21 cellular contexts compared by ENCODE assay signal in genomic region chr18:36660311-36660710, GRCh38.
"Had no signal": no experiment of that assay in that cellular context is flagged by ENCODE, and none has a peak within 500 bp of the region (broad histone marks: within the 10 kb centered on the region; RNA-seq: fewer than 3 reads in every experiment).

No MANE protein-coding gene starts in this region.

- DNase-seq: caudate nucleus; cerebellar nuclear complex; cortex of kidney; effector memory CD8-positive, alpha-beta T cell; erythroblast; glutamatergic neuron; kidney; mucosa of descending colon; naive B cell; pancreas; stimulated activated CD4-positive, alpha-beta T cell treated with anti-CD3 and anti-CD28 coated beads, Interleukin-2, amount 100 ng/mL, for 24 hours; stimulated activated CD4-positive, alpha-beta T cell treated with anti-CD3 and anti-CD28 coated beads, Interleukin-4, amount 100 ng/mL, for 24 hours; stimulated activated naive CD8-positive, alpha-beta T cell treated with anti-CD3 and anti-CD28 coated beads, Interleukin-15, Interleukin-2, amounts not matched to agents 100 U/mL and 50 U/mL, for 24 hours; substantia nigra; testis; tibial artery had no signal

- H3K27ac ChIP-seq: neutrophil, pancreas, testis, tibial artery had no signal

- H3K4me3 ChIP-seq: lung, mucosa of descending colon, pancreas, testis, tibial artery had no signal

- H3K27me3 ChIP-seq: neutrophil, testis, tibial artery had no signal

- ATAC-seq: effector memory CD8-positive, alpha-beta T cell; mucosa of descending colon; natural killer cell treated with Interleukin-12 subunit alpha and Interleukin-12 subunit beta and Interleukin-15 and Interleukin-18, amount 100 ng/mL, for 72 hours; pancreas; sciatic nerve; stimulated activated effector memory CD8-positive, alpha-beta T cell treated with anti-CD3 and anti-CD28 coated beads, Interleukin-12 subunit alpha, Interleukin-12 subunit beta, amount 100 ng/mL, for 72 hours; stimulated activated naive CD8-positive, alpha-beta T cell treated with anti-CD3 and anti-CD28 coated beads, Interleukin-15, Interleukin-2, amounts not matched to agents 100 U/mL and 50 U/mL, for 24 hours had no signal

- H3K36me3 ChIP-seq: neutrophil, pancreas had no signal

- H3K4me1 ChIP-seq: pancreas, testis had no signal

- H3K9me3 ChIP-seq: mucosa of descending colon, neutrophil, pancreas, testis, tibial artery had no signal
